1 cellular context compared by ENCODE assay signal in the genomic region with DNA sequence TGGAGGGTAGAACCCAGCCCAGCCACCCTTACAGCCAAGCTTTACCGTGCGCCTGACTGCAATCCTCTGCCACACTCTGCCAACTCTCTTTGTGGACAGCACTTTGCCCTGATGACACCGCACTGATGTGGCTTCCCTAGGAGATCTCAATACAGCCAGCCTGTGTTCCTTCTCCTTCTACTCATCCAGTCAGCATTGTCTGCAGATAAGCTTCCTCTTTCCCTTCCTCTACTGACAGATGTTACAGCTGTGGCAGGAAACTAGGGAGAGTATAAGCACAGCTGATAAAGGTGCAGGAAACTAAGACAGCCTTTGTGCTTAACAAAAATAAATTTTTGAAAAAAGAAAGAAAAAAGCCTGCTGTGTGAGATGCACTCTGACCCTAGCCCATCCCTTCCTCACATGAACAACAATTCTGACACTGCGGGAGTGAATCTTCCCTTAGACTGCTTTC.
TF ChIP-seq lines count a peak whose summit lies in the region.

No MANE protein-coding gene starts in this region.

TF ChIP-seq in endothelial cell of umbilical vein, 7 proteins besides CTCF, POLR2A, EP300 and RAD21 (continued from another document):
- TF ChIP-seq GATA2 (IDR thresholded peaks at IDR 0.05; ENCODE audit: insufficient read depth, insufficient read length, low read depth, low read length), result peak; percentile 96
- TF ChIP-seq MYC (IDR thresholded peaks at IDR 0.05; ENCODE audit: low read depth, low read length), result no peak
